In the genomic region with DNA sequence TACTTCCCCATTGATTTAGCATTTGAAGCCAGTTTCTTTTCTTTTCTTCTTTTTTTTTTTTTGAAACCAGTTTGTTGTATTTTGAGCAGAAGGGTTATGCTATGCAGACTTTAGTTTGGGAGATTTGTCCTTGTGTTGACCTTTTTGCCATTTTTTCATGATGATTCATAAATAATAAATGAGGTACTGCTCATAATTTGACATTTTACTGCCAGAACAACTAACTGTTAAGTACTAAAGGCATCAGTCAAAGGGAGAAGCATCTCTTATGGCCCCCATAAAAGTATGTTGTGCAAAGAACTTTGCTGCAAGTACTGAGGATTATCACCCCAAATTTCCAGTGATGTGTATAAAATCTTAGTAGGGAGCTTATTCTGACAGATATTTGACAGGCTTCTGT, we compare ENCODE assay signal across 1 cellular context.
TF ChIP-seq lines count a peak whose summit lies in the region.

No MANE protein-coding gene starts in this region.

TF ChIP-seq in WTC11, 78 proteins besides CTCF, POLR2A, EP300 and RAD21 (continued from another document):
- no peak for TF ChIP-seq ATF3 (CRISPR knock-in tag; conservative IDR thresholded peaks at IDR 0.05)
